ENCODE assay signal across 12 cellular contexts in genomic region chr6:25477006-25477590, GRCh38.
DNase-seq lines count a peak whose midpoint lies in the region; ATAC-seq and TF ChIP-seq lines count a peak whose summit lies in the region.
"Had no signal": no experiment of that assay in that cellular context is flagged by ENCODE, and none has a peak within 500 bp of the region (broad histone marks: within the 10 kb centered on the region; RNA-seq: fewer than 3 reads in every experiment).

No MANE protein-coding gene starts in this region.

- H3K4me2 ChIP-seq in GM23338: no peak overlapping the region

- no peaks in the 10 kb centered on the region; the same call in 1 of the 2 replicates for H4K20me1 ChIP-seq in GM23338 (replicated peaks; ENCODE audit: insufficient read depth)

- H3K36me3 Mint-ChIP-seq in GM23338 (ENCODE audit: low read depth) (peaks cover 27% of the 10 kb centered on the region; the same call in 2 of the 3 replicates), endodermal cell (ENCODE audit: low read depth) (peaks cover 54% of the 10 kb centered on the region), progenitor cell of endocrine pancreas (ENCODE audit: insufficient read depth) (peaks cover 47% of the 10 kb centered on the region)

- no peaks in the 10 kb centered on the region for H3K9me3 ChIP-seq in endodermal cell (ENCODE audit: control insufficient read depth, low read length)

- H3K9me3 Mint-ChIP-seq in GM23338: no peaks in the 10 kb centered on the region
- H3K9me3 Mint-ChIP-seq in endodermal cell: no peaks in the 10 kb centered on the region
- H3K9me3 Mint-ChIP-seq in progenitor cell of endocrine pancreas (ENCODE audit: low read depth): no peaks in the 10 kb centered on the region
- H3K9me3 Mint-ChIP-seq: activated CD4-positive, alpha-beta T cell treated with anti-CD3 and anti-CD28 coated beads, Interleukin-2, amount 10 ng/mL, durations not matched to agents 7 days and 5 days had no signal

- no peaks in the 10 kb centered on the region for H3K4me1 ChIP-seq in GM23338 (ENCODE audit: insufficient read depth)
- no peaks in the 10 kb centered on the region for H3K4me1 ChIP-seq in endodermal cell (ENCODE audit: control insufficient read depth, insufficient read depth, low read length)

- H3K4me1 Mint-ChIP-seq in GM23338 (no peaks in the 10 kb centered on the region; the same call in 2 of the 3 replicates), endodermal cell (peaks cover 16% of the 10 kb centered on the region), progenitor cell of endocrine pancreas (ENCODE audit: low read depth) (peaks cover 10% of the 10 kb centered on the region)
- H3K4me1 Mint-ChIP-seq: activated CD4-positive, alpha-beta T cell treated with anti-CD3 and anti-CD28 coated beads, Interleukin-2, amount 10 ng/mL, durations not matched to agents 7 days and 5 days had no signal

- no peaks in the 10 kb centered on the region for H3K9me2 ChIP-seq in GM23338 (ENCODE audit: insufficient read depth)

- no peak overlapping the region for H3K4me3 ChIP-seq in GM23338
- no peak overlapping the region for H3K4me3 ChIP-seq in endodermal cell (ENCODE audit: low read length)

- no peak overlapping the region for H2AFZ ChIP-seq in GM23338

- H3K9ac ChIP-seq in endodermal cell (ENCODE audit: extremely low read depth, low read length, poor library complexity, severe bottlenecking): no peak overlapping the region

- no peaks in the 10 kb centered on the region for H3K27me3 Mint-ChIP-seq in GM23338 (ENCODE audit: insufficient read depth, low read depth, poor library complexity)
- H3K27me3 Mint-ChIP-seq in endodermal cell (ENCODE audit: insufficient read depth): no peaks in the 10 kb centered on the region
- H3K27me3 Mint-ChIP-seq in progenitor cell of endocrine pancreas: no peaks in the 10 kb centered on the region
- H3K27me3 Mint-ChIP-seq: activated CD4-positive, alpha-beta T cell treated with anti-CD3 and anti-CD28 coated beads, Interleukin-2, amount 10 ng/mL, durations not matched to agents 7 days and 5 days; T-helper 17 cell had no signal

- H3K36me3 ChIP-seq in GM23338 (ENCODE audit: insufficient read depth) (0 out of 2 replicates have a peak, but pooled peaks cover 6% of the 10 kb centered on the region), endodermal cell (ENCODE audit: control insufficient read depth, insufficient read depth, low read length) (peaks cover 10% of the 10 kb centered on the region)

- intact Hi-C loops in head of caudate nucleus (cut with DNase I): no loop called here

- TF ChIP-seq CTCF in GM23338 (conservative IDR thresholded peaks at IDR 0.05; ENCODE audit: low read depth in 2 of 2): no peak
- TF ChIP-seq CTCF in endodermal cell (conservative IDR thresholded peaks at IDR 0.05): no peak
- TF ChIP-seq CTCF in progenitor cell of endocrine pancreas (IDR thresholded peaks at IDR 0.05; ENCODE audit: unreplicated experiment): no peak

- H3K4me3 Mint-ChIP-seq in GM23338 (no peak overlapping the region), endodermal cell (no peak overlapping the region), progenitor cell of endocrine pancreas (ENCODE audit: low read depth) (no peak overlapping the region)
- H3K4me3 Mint-ChIP-seq: activated CD4-positive, alpha-beta T cell treated with anti-CD3 and anti-CD28 coated beads, Interleukin-2, amount 10 ng/mL, durations not matched to agents 7 days and 5 days; brain; T-helper 17 cell had no signal

- peak; percentile 9 for DNase-seq in GM23338 (ENCODE audit: low spot score)
- DNase-seq in OCI-M1 (lab: John Stamatoyannopoulos, UW): peak; percentile 24
- no peak for DNase-seq in endodermal cell
- no peak for DNase-seq in progenitor cell of endocrine pancreas (ENCODE audit: low spot score, unreplicated experiment)
- DNase-seq in head of caudate nucleus: no peak
- no peak for DNase-seq in germinal center (ENCODE audit: low spot score)
- no peak for DNase-seq in NCI-H1417 treated with DMSO at 0.1 percent for 48 hours (lab: John Stamatoyannopoulos, UW)
- DNase-seq: activated CD4-positive, alpha-beta T cell treated with anti-CD3 and anti-CD28 coated beads, Interleukin-2, amount 10 ng/mL, durations not matched to agents 7 days and 5 days; NCI-H1105; NCI-H446; T-helper 17 cell had no signal

- ATAC-seq in GM23338: no peak
- ATAC-seq: T-helper 17 cell had no signal

- H3K27ac ChIP-seq in GM23338 (ENCODE audit: low read depth) (no peak overlapping the region), endodermal cell (ENCODE audit: low read depth, low read length) (no peak overlapping the region)

- H3K27me3 ChIP-seq in GM23338 (ENCODE audit: insufficient read depth): no peaks in the 10 kb centered on the region
- no peaks in the 10 kb centered on the region for H3K27me3 ChIP-seq in endodermal cell (ENCODE audit: control insufficient read depth, insufficient read depth, low read length, poor library complexity, severe bottlenecking)

- H3K27ac Mint-ChIP-seq in GM23338 (no peak overlapping the region; the same call in 1 of the 2 replicates), endodermal cell (peak overlapping the region; percentile 33), progenitor cell of endocrine pancreas (peak overlapping the region; percentile 54)
- H3K27ac Mint-ChIP-seq: activated CD4-positive, alpha-beta T cell treated with anti-CD3 and anti-CD28 coated beads, Interleukin-2, amount 10 ng/mL, durations not matched to agents 7 days and 5 days; brain had no signal

- no peaks in the 10 kb centered on the region for H3K79me2 ChIP-seq in GM23338 (replicated peaks; ENCODE audit: insufficient read depth)

- 88 to 100% methylated on average over 1 to 2 of the region's 4 CpGs for WGBS in endodermal cell (ENCODE audit: insufficient coverage in 1 of 2, insufficient read length in 1 of 2), 2 experiments

- H3F3A ChIP-seq in GM23338 (replicated peaks; ENCODE audit: low read depth): no peaks in the 10 kb centered on the region

TF ChIP-seq in GM23338, 12 proteins besides CTCF, POLR2A, EP300 and RAD21 (continues in another document):
- TF ChIP-seq JUNB (IDR thresholded peaks at IDR 0.05; ENCODE audit: unreplicated experiment) (no peak), REST (IDR thresholded peaks at IDR 0.05; ENCODE audit: unreplicated experiment) (no peak), EZH2phosphoT487 (IDR thresholded peaks at IDR 0.05; ENCODE audit: unreplicated experiment) (no peak)

Comparison
In these comparisons a context has a peak if more than half of its experiments do, and no peak if none do; other contexts are left out.
1. DNase-seq: peak in GM23338 (single experiment) and OCI-M1 (single experiment); none in endodermal cell (single experiment), progenitor cell of endocrine pancreas (single experiment), head of caudate nucleus (0 of 42), germinal center (single experiment) and NCI-H1417 treated with DMSO at 0.1 percent for 48 hours (single experiment).